In the genomic region with DNA sequence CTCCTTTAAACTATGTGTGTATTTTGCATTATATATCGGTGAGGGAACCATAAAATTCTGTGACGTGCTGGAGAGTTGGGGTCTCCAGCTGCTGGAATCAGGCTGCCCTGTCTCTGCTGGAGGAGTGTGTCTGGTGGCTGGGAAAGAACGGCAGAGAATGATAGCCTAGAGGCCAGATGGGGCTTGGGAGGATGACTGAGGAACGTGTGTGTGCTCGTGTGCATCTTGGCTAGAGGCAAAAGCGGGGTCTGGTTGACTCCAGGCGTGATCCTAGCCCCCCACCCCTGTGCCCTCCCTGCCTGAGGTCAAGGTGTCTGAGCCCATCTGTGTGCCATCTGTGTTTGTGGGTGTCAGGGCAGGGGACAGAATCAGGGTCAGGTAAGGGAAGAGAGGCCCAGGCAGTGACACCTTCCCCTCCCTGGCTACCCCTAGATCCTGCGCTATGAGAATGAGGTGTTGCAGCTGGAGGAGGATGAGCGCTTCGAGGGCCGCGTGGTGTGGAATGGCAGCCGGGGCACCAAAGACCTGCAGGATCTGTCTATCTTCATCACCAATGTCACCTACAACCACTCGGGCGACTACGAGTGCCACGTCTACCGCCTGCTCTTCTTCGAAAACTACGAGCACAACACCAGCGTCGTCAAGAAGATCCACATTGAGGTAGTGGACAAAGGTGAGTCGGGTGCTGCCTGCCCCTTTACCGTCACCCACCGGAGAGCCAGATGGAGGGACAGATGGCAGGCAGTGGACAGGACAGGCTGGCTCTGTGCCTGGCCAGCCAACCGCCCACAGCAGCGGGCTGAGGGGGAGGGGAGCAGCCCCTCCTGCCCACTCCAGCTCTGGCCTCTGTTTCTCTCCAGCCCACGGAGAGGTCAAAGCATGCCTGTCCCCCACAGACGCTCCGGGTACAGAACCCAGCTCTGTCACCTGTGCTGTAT, we compare ENCODE assay signal across 21 cellular contexts. TPM values are rescaled to one million over a fixed set of nuclear protein-coding genes. Genes with fewer than 3 reads are reported as not detected.
"Had no signal": no experiment of that assay in that cellular context is flagged by ENCODE, and none has a peak within 500 bp of the region (broad histone marks: within the 10 kb centered on the region; RNA-seq: fewer than 3 reads in every experiment).

No MANE protein-coding gene starts in this region.

- H3K36me3 Mint-ChIP-seq: natural killer cell had no signal

- H3K27ac Mint-ChIP-seq: activated CD4-positive, alpha-beta memory T cell treated with anti-CD3 and anti-CD28 coated beads, Interleukin-2, amount 10 ng/mL, durations not matched to agents 7 days and 5 days; activated CD8-positive, alpha-beta memory T cell treated with anti-CD3 and anti-CD28 coated beads, Interleukin-2, amount 10 ng/mL, durations not matched to agents 7 days and 5 days; activated naive CD4-positive, alpha-beta T cell treated with anti-CD3 and anti-CD28 coated beads, Interleukin-2, amount 10 ng/mL, durations not matched to agents 7 days and 5 days; natural killer cell; stimulated activated naive CD8-positive, alpha-beta T cell treated with anti-CD3 and anti-CD28 coated beads, Interleukin-15, Interleukin-2, amounts not matched to agents 100 ng/mL and 50 ng/mL, for 24 hours; T-helper 2 cell treated with Interferon-gamma antibody and Interleukin-4, amounts not matched to agents 5 μg/mL and 100 μg/mL, for 36 hours; WTC11 had no signal

- H3K4me1 ChIP-seq: foreskin keratinocyte had no signal

- H3K9me3 Mint-ChIP-seq: activated CD4-positive, alpha-beta memory T cell treated with anti-CD3 and anti-CD28 coated beads, Interleukin-2, amount 10 ng/mL, durations not matched to agents 7 days and 5 days; activated naive CD4-positive, alpha-beta T cell treated with anti-CD3 and anti-CD28 coated beads, Interleukin-2, amount 10 ng/mL, durations not matched to agents 7 days and 5 days; activated T-cell treated with anti-CD3 and anti-CD28 coated beads, Interleukin-2, amount 50 U/mL, for 4 hours; natural killer cell; stimulated activated naive CD8-positive, alpha-beta T cell treated with anti-CD3 and anti-CD28 coated beads, Interleukin-15, Interleukin-2, amounts not matched to agents 100 ng/mL and 50 ng/mL, for 24 hours; T-helper 2 cell treated with Interferon-gamma antibody and Interleukin-4, amounts not matched to agents 5 μg/mL and 100 μg/mL, for 36 hours; WTC11 had no signal

- H3K27me3 ChIP-seq: suprapubic skin had no signal

- ATAC-seq: activated CD8-positive, alpha-beta memory T cell treated with anti-CD3 and anti-CD28 coated beads, Interleukin-2, amount 10 ng/mL, durations not matched to agents 7 days and 5 days; activated T-cell treated with anti-CD3 and anti-CD28 coated beads, Interleukin-2, amount 50 U/mL, for 4 hours; foreskin keratinocyte; natural killer cell; WTC11 had no signal

- H3K27ac ChIP-seq: cardiac muscle cell, epithelial cell of prostate, foreskin keratinocyte, suprapubic skin, transverse colon had no signal

- H3K4me3 ChIP-seq: cardiac muscle cell, lung, suprapubic skin, transverse colon had no signal

- DNase-seq: activated CD4-positive, alpha-beta memory T cell treated with anti-CD3 and anti-CD28 coated beads, Interleukin-2, amount 10 ng/mL, durations not matched to agents 7 days and 5 days; activated CD4-positive, alpha-beta T cell treated with anti-CD3 and anti-CD28 coated beads for 48 hours; activated CD8-positive, alpha-beta memory T cell treated with anti-CD3 and anti-CD28 coated beads, Interleukin-2, amount 10 ng/mL, durations not matched to agents 7 days and 5 days; activated effector memory CD4-positive, alpha-beta T cell treated with Interleukin-2 at 50 U/mL for 16 hours; activated naive CD4-positive, alpha-beta T cell treated with anti-CD3 and anti-CD28 coated beads, Interleukin-2, amount 10 ng/mL, durations not matched to agents 7 days and 5 days; activated T-cell treated with anti-CD3 and anti-CD28 coated beads, Interleukin-2, amount 50 U/mL, for 4 hours; foreskin keratinocyte; hypothalamus; islet precursor cell; natural killer cell; occipital lobe; transverse colon had no signal

- FAIRE-seq: TTC549 had no signal

- H3K9me3 ChIP-seq: suprapubic skin, transverse colon had no signal

- H3K4me3 Mint-ChIP-seq: activated CD4-positive, alpha-beta memory T cell treated with anti-CD3 and anti-CD28 coated beads, Interleukin-2, amount 10 ng/mL, durations not matched to agents 7 days and 5 days; activated CD8-positive, alpha-beta memory T cell treated with anti-CD3 and anti-CD28 coated beads, Interleukin-2, amount 10 ng/mL, durations not matched to agents 7 days and 5 days; activated naive CD4-positive, alpha-beta T cell treated with anti-CD3 and anti-CD28 coated beads, Interleukin-2, amount 10 ng/mL, durations not matched to agents 7 days and 5 days; activated T-cell treated with anti-CD3 and anti-CD28 coated beads, Interleukin-2, amount 50 U/mL, for 4 hours; stimulated activated naive CD8-positive, alpha-beta T cell treated with anti-CD3 and anti-CD28 coated beads, Interleukin-15, Interleukin-2, amounts not matched to agents 100 ng/mL and 50 ng/mL, for 24 hours; T-helper 2 cell treated with Interferon-gamma antibody and Interleukin-4, amounts not matched to agents 5 μg/mL and 100 μg/mL, for 36 hours; WTC11 had no signal

- H3K36me3 ChIP-seq: cardiac muscle cell, transverse colon had no signal

RNA-seq across cellular contexts. Expression of a gene that starts 8.2 kb away (rescaled TPM):
- total RNA-seq: activated CD4-positive, alpha-beta memory T cell treated with anti-CD3 and anti-CD28 coated beads, Interleukin-2, amount 10 ng/mL, durations not matched to agents 7 days and 5 days; activated CD8-positive, alpha-beta memory T cell treated with anti-CD3 and anti-CD28 coated beads, Interleukin-2, amount 10 ng/mL, durations not matched to agents 7 days and 5 days; dermis microvascular lymphatic vessel endothelial cell; foreskin keratinocyte; natural killer cell; occipital lobe had no signal
